Comparison of ENCODE assay signal across 1 cellular context in genomic region chr13:75372923-75373841, GRCh38.
TF ChIP-seq lines count a peak whose summit lies in the region.

No MANE protein-coding gene starts in this region.

TF ChIP-seq in WTC11, 78 proteins besides CTCF, POLR2A, EP300 and RAD21 (continued from another document):
- TF ChIP-seq, protein P1, sequence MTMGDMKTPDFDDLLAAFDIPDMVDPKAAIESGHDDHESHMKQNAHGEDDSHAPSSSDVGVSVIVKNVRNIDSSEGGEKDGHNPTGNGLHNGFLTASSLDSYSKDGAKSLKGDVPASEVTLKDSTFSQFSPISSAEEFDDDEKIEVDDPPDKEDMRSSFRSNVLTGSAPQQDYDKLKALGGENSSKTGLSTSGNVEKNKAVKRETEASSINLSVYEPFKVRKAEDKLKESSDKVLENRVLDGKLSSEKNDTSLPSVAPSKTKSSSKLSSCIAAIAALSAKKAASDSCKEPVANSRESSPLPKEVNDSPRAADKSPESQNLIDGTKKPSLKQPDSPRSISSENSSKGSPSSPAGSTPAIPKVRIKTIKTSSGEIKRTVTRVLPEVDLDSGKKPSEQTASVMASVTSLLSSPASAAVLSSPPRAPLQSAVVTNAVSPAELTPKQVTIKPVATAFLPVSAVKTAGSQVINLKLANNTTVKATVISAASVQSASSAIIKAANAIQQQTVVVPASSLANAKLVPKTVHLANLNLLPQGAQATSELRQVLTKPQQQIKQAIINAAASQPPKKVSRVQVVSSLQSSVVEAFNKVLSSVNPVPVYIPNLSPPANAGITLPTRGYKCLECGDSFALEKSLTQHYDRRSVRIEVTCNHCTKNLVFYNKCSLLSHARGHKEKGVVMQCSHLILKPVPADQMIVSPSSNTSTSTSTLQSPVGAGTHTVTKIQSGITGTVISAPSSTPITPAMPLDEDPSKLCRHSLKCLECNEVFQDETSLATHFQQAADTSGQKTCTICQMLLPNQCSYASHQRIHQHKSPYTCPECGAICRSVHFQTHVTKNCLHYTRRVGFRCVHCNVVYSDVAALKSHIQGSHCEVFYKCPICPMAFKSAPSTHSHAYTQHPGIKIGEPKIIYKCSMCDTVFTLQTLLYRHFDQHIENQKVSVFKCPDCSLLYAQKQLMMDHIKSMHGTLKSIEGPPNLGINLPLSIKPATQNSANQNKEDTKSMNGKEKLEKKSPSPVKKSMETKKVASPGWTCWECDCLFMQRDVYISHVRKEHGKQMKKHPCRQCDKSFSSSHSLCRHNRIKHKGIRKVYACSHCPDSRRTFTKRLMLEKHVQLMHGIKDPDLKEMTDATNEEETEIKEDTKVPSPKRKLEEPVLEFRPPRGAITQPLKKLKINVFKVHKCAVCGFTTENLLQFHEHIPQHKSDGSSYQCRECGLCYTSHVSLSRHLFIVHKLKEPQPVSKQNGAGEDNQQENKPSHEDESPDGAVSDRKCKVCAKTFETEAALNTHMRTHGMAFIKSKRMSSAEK (CRISPR knock-in tag; IDR thresholded peaks at IDR 0.05; ENCODE audit: borderline replicate concordance): no peak
- TF ChIP-seq OVOL2 (CRISPR knock-in tag; IDR thresholded peaks at IDR 0.05; ENCODE audit: borderline replicate concordance) (no peak), ZNF263 (CRISPR knock-in tag; IDR thresholded peaks at IDR 0.05; ENCODE audit: low read depth) (no peak)
